Comparison of ENCODE assay signal across 1 cellular context in the genomic region with DNA sequence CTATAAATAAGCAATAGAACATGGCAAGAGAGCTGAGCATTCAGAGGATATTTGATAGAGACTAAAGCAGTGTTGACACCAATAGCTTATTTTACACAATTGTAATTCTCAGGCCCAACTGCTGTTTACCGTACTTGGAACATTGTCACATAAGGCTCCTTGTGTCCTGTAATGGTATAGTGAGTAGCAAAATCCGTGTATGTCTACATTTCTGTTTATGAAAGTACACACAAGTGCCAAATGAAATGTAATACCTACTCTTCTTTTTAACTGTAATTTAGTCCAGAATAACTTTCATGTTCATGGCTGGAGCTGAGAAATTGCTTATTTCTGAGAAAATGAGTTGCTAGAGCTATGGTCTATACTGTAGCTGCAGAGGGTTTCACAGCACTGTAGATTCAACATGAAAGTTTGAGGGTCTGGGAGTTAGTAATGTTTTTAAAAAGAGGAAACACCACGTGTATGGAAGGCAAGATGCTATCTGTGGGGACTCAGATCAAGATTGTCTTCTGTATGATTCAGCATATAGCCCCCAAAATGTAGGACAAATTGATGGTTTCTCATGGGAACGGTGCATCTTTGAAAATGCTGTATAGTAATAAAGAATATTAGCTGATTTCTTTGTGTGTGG.
TF ChIP-seq lines count a peak whose summit lies in the region.

No MANE protein-coding gene starts in this region.

TF ChIP-seq in HepG2, 621 proteins besides CTCF, POLR2A, EP300 and RAD21 (continued from another document):
- TF ChIP-seq ZBTB43 (CRISPR knock-in tag; conservative IDR thresholded peaks at IDR 0.05) (no peak), NCOA1 (CRISPR knock-in tag; IDR thresholded peaks at IDR 0.05) (no peak), MBD4 (IDR thresholded peaks at IDR 0.05; ENCODE audit: borderline replicate concordance, low read length) (no peak), ZNF546 (CRISPR knock-in tag; conservative IDR thresholded peaks at IDR 0.05) (no peak), SRSF1 (optimal IDR thresholded peaks at IDR 0.05; ENCODE audit: low read depth, low read length) (no peak), IRX3 (CRISPR knock-in tag; IDR thresholded peaks at IDR 0.05; ENCODE audit: borderline replicate concordance, low read depth) (no peak), ZNF570 (CRISPR knock-in tag; IDR thresholded peaks at IDR 0.05; ENCODE audit: borderline replicate concordance) (no peak), ARHGAP35 (CRISPR knock-in tag; IDR thresholded peaks at IDR 0.05; ENCODE audit: borderline replicate concordance) (no peak), ZNF644 (CRISPR knock-in tag; IDR thresholded peaks at IDR 0.05; ENCODE audit: low read depth) (no peak), REPIN1 (CRISPR knock-in tag; IDR thresholded peaks at IDR 0.05; ENCODE audit: borderline replicate concordance, low read depth) (no peak), ZNF563 (CRISPR knock-in tag; IDR thresholded peaks at IDR 0.05) (no peak)
- TF ChIP-seq, protein P1, sequence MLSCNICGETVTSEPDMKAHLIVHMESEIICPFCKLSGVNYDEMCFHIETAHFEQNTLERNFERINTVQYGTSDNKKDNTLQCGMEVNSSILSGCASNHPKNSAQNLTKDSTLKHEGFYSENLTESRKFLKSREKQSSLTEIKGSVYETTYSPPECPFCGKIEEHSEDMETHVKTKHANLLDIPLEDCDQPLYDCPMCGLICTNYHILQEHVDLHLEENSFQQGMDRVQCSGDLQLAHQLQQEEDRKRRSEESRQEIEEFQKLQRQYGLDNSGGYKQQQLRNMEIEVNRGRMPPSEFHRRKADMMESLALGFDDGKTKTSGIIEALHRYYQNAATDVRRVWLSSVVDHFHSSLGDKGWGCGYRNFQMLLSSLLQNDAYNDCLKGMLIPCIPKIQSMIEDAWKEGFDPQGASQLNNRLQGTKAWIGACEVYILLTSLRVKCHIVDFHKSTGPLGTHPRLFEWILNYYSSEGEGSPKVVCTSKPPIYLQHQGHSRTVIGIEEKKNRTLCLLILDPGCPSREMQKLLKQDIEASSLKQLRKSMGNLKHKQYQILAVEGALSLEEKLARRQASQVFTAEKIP (CRISPR knock-in tag; IDR thresholded peaks at IDR 0.05; ENCODE audit: borderline replicate concordance): no peak
- TF ChIP-seq, protein P2, sequence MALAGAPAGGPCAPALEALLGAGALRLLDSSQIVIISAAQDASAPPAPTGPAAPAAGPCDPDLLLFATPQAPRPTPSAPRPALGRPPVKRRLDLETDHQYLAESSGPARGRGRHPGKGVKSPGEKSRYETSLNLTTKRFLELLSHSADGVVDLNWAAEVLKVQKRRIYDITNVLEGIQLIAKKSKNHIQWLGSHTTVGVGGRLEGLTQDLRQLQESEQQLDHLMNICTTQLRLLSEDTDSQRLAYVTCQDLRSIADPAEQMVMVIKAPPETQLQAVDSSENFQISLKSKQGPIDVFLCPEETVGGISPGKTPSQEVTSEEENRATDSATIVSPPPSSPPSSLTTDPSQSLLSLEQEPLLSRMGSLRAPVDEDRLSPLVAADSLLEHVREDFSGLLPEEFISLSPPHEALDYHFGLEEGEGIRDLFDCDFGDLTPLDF (CRISPR knock-in tag; IDR thresholded peaks at IDR 0.05): no peak
